In the genomic region with DNA sequence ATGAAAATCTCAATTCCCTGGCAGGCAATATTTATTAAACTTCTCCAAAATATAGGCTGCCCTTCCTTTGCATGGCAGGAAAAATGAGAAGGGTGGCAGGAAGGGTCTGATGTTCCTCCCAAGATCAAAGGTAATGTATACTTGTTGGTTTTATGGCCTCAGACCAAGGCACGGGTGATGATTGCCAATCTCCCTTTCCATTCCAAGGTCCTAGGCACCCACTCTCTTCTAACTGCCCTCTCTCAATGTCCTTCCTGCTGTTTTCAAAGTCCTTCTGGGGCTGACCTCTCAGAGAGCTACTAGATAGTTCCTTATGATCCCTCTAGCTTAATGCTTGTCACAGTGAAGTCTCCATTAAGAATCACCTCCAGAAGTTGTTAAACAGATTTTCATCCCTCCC, we compare ENCODE assay signal across 29 cellular contexts. TPM values are rescaled to one million over a fixed set of nuclear protein-coding genes. Genes with fewer than 3 reads are reported as not detected.
DNase-seq lines count a peak whose midpoint lies in the region; ATAC-seq, FAIRE-seq and TF ChIP-seq lines count a peak whose summit lies in the region.
"Had no signal": no experiment of that assay in that cellular context is flagged by ENCODE, and none has a peak within 500 bp of the region (broad histone marks: within the 10 kb centered on the region; RNA-seq: fewer than 3 reads in every experiment).

No MANE protein-coding gene starts in this region.

- FAIRE-seq in small intestine (lab: Jason Lieb, UNC): no peak
- FAIRE-seq in pancreas (lab: Jason Lieb, UNC): no peak
- FAIRE-seq: A204.1, GM12878, GM12892, GM18507 had no signal

- H3K4me1 ChIP-seq in colonic mucosa (no peaks in the 10 kb centered on the region), mucosa of descending colon (ENCODE audit: low read depth) (peaks cover 6% of the 10 kb centered on the region), small intestine (ENCODE audit: control insufficient read depth in 2 of 2, insufficient read depth in 1 of 2, low read depth in 1 of 2, low read length in 1 of 2) (no peaks in the 10 kb centered on the region), pancreas (no peaks in the 10 kb centered on the region)
- H3K4me1 ChIP-seq: BE2C had no signal

- H3K27me3 ChIP-seq in colonic mucosa (no peaks in the 10 kb centered on the region), small intestine (ENCODE audit: control insufficient read depth in 2 of 2, insufficient read depth in 2 of 2, low read length in 2 of 2) (no peaks in the 10 kb centered on the region), pancreas (no peaks in the 10 kb centered on the region)
- H3K27me3 ChIP-seq: BLaER1 had no signal

- H3K9me3 ChIP-seq in colonic mucosa (no peaks in the 10 kb centered on the region), mucosa of descending colon (no peaks in the 10 kb centered on the region), small intestine (ENCODE audit: control insufficient read depth, low read depth) (no peaks in the 10 kb centered on the region), pancreas (no peaks in the 10 kb centered on the region)
- H3K9me3 ChIP-seq: BE2C, BLaER1 had no signal

- peaks cover 63% of the 10 kb centered on the region for H3K4me1 Mint-ChIP-seq in endothelial cell (ENCODE audit: unreplicated experiment)
- H3K4me1 Mint-ChIP-seq: CD14-positive monocyte; CD4-positive, alpha-beta memory T cell; CD4-positive, CD25-positive, alpha-beta regulatory T cell; CD8-positive, alpha-beta memory T cell had no signal

- intact Hi-C loops in colonic mucosa (cut with DNase I): no loop called here
- intact Hi-C loops in mucosa of descending colon (cut with DNase I, micrococcal nuclease): no loop called here
- intact Hi-C loops in pancreas (cut with DNase I): no loop called here

- no peaks in the 10 kb centered on the region for H3K9me3 Mint-ChIP-seq in endothelial cell (ENCODE audit: unreplicated experiment)
- H3K9me3 Mint-ChIP-seq: CD14-positive monocyte; CD4-positive, alpha-beta memory T cell; CD8-positive, alpha-beta memory T cell had no signal

- peak overlapping the region; percentile 74 for H3K27ac Mint-ChIP-seq in endothelial cell (ENCODE audit: unreplicated experiment)
- H3K27ac Mint-ChIP-seq: CD14-positive monocyte; CD4-positive, alpha-beta memory T cell; CD4-positive, CD25-positive, alpha-beta regulatory T cell; CD8-positive, alpha-beta memory T cell had no signal

- H3K4me3 Mint-ChIP-seq in endothelial cell (ENCODE audit: unreplicated experiment): no peak overlapping the region
- H3K4me3 Mint-ChIP-seq: CD14-positive monocyte; CD4-positive, alpha-beta memory T cell; CD4-positive, CD25-positive, alpha-beta regulatory T cell; CD8-positive, alpha-beta memory T cell had no signal

- H3K9ac ChIP-seq in colonic mucosa (ENCODE audit: low read depth in 2 of 2, low read length in 2 of 2): no peak overlapping the region
- H3K9ac ChIP-seq: BLaER1 had no signal

- ATAC-seq in mucosa of descending colon (peak; percentile 83), pancreas (no peak), HG02981 (IDR thresholded peaks at IDR 0.05; ENCODE audit: unreplicated experiment) (no peak)
- ATAC-seq: GM12878 had no signal

- peak; percentile 44 for DNase-seq in colonic mucosa
- no peak for DNase-seq in endothelial cell (ENCODE audit: low spot score)
- DNase-seq in mucosa of descending colon: no peak
- DNase-seq in small intestine: peak; percentile 73
- DNase-seq in occipital lobe (lab: John Stamatoyannopoulos, UW): no peak
- DNase-seq in pancreas: no peak
- DNase-seq: 8988T; ACHN; BE2C; C1 segment of cervical spinal cord; CD4-positive, alpha-beta memory T cell; CD4-positive, CD25-positive, alpha-beta regulatory T cell; CD8-positive, alpha-beta memory T cell; COR-L47; DMS 273 treated with DMSO at 0.1 percent for 48 hours; DMS153; DMS53; DMS79; DND-41; EL; GDM1 had no signal

- H3K27ac ChIP-seq in colonic mucosa: no peak overlapping the region
- no peak overlapping the region for H3K27ac ChIP-seq in small intestine (ENCODE audit: low read depth in 1 of 2, low read length in 1 of 2)
- H3K27ac ChIP-seq in pancreas: no peak overlapping the region
- H3K27ac ChIP-seq: BLaER1 had no signal

- WGBS in small intestine, 3 donors: 11 to 56% (median 36%) methylated on average over 1 of the region's 1 CpG
- 39 to 51% methylated on average over 1 of the region's 1 CpG for WGBS in pancreas, 2 donors

- H3K27me3 Mint-ChIP-seq in endothelial cell (ENCODE audit: unreplicated experiment): no peaks in the 10 kb centered on the region

- no peak for TF ChIP-seq CTCF in colonic mucosa (IDR thresholded peaks at IDR 0.05)
- no peak for TF ChIP-seq CTCF in endothelial cell (IDR thresholded peaks at IDR 0.05; ENCODE audit: unreplicated experiment)
- no peak for TF ChIP-seq CTCF in mucosa of descending colon (IDR thresholded peaks at IDR 0.05)
- TF ChIP-seq CTCF in pancreas (IDR thresholded peaks at IDR 0.05): no peak

- H3K36me3 ChIP-seq in colonic mucosa: no peaks in the 10 kb centered on the region
- no peaks in the 10 kb centered on the region for H3K36me3 ChIP-seq in mucosa of descending colon (ENCODE audit: low read depth)
- H3K36me3 ChIP-seq in small intestine (ENCODE audit: control insufficient read depth in 2 of 2, insufficient read depth in 2 of 2, low read length in 2 of 2): no peaks in the 10 kb centered on the region
- no peaks in the 10 kb centered on the region for H3K36me3 ChIP-seq in pancreas
- H3K36me3 ChIP-seq: BE2C, BLaER1 had no signal

- H3K4me3 ChIP-seq in colonic mucosa (no peak overlapping the region), mucosa of descending colon (no peak overlapping the region), small intestine (ENCODE audit: low read depth in 1 of 2, low read length in 2 of 2) (no peak overlapping the region), pancreas (no peak overlapping the region)
- H3K4me3 ChIP-seq: BLaER1, GM12878 had no signal

- H3K36me3 Mint-ChIP-seq in endothelial cell (ENCODE audit: low read depth, unreplicated experiment): no peaks in the 10 kb centered on the region
- H3K36me3 Mint-ChIP-seq: CD14-positive monocyte; CD4-positive, alpha-beta memory T cell; CD4-positive, CD25-positive, alpha-beta regulatory T cell; CD8-positive, alpha-beta memory T cell had no signal

RNA-seq across cellular contexts. Expression of gene JAG1, which starts 15.6 kb away (rescaled TPM):
- total RNA-seq in colonic mucosa: 100 to 1,000 TPM in 1 of 2 donors, 10 to 100 TPM in 1; 66.5 to 102 TPM
- total RNA-seq in endothelial cell (ENCODE audit: unreplicated experiment): 172 TPM
- total RNA-seq in mucosa of descending colon: 100 to 1,000 TPM in 1 of 3 donors, 10 to 100 TPM in 2; 87.1 to 104 (median 94.4) TPM
- polyA plus RNA-seq in small intestine: 10 to 100 TPM in 2 of 3 donors, 1 to 10 TPM in 1; 6.3 to 18.7 (median 12.7) TPM
- 26.0 TPM for total RNA-seq in occipital lobe
- total RNA-seq in pancreas: 10 to 100 TPM; 22.6 to 60.1 (median 27.4) TPM
- 10 to 100 TPM; 13.9 to 14.6 TPM for polyA plus RNA-seq in pancreas
- total RNA-seq: G401 had no signal

Comparison
In these comparisons a context has a peak if more than half of its experiments do, and no peak if none do; other contexts are left out.
1. DNase-seq: peak in colonic mucosa (single experiment) and small intestine (single experiment); none in endothelial cell (single experiment), mucosa of descending colon (0 of 3), occipital lobe (single experiment) and pancreas (0 of 6).